In the genomic region with DNA sequence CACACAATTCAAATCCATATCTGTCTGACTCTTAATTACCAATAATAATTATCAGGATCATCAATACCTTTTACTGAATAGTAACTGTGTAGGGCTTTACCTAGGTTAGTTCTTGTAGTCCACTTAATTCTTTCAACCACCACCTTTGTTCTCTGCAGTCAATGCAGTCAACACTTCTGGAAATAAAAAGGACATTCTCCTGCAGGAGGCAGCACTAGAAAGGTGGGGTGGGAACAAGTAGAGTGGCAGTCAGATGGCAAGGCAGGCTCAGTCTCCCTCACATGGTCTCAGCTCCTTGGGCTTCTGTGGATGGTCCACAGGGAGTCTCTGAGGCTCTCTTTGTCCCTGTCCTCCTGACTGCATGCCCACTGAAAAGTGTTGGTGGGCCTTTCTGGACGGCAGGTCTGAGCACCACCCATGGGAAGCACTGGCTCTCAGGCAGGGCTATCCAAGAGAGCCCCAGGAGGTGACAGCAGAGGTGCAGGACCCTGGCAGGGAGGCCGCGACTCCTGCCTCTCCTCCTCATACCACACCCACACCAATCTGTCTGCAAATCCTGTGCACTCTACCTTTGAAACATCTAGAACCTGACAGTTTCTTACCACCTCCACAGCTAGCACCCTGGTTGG, we compare ENCODE assay signal across 18 cellular contexts.
A peak's percentile ranks its signal among the peaks of the same experiment; 100 is the strongest.
DNase-seq lines count a peak whose midpoint lies in the region; ATAC-seq and TF ChIP-seq lines count a peak whose summit lies in the region.
"Had no signal": no experiment of that assay in that cellular context is flagged by ENCODE, and none has a peak within 500 bp of the region (broad histone marks: within the 10 kb centered on the region; RNA-seq: fewer than 3 reads in every experiment).

No MANE protein-coding gene starts in this region.

- no peak overlapping the region for H3K4me3 ChIP-seq in mucosa of descending colon

- H3K27ac Mint-ChIP-seq in type B pancreatic cell: no peak overlapping the region

- TF ChIP-seq CTCF in mucosa of descending colon (IDR thresholded peaks at IDR 0.05) (no peak), type B pancreatic cell (conservative IDR thresholded peaks at IDR 0.05) (no peak)

- H3K27me3 Mint-ChIP-seq in type B pancreatic cell: peaks cover 30% of the 10 kb centered on the region

- intact Hi-C loops in mucosa of descending colon (cut with DNase I, micrococcal nuclease): no loop called here

- H3K4me3 Mint-ChIP-seq in type B pancreatic cell: no peak overlapping the region
- H3K4me3 Mint-ChIP-seq: CD4-positive, alpha-beta memory T cell had no signal

- peaks cover 6% of the 10 kb centered on the region for H3K9me3 Mint-ChIP-seq in type B pancreatic cell

- H3K36me3 ChIP-seq in mucosa of descending colon (ENCODE audit: low read depth): no peaks in the 10 kb centered on the region

- H3K36me3 Mint-ChIP-seq in type B pancreatic cell: peaks cover 4% of the 10 kb centered on the region
- H3K36me3 Mint-ChIP-seq: CD4-positive, alpha-beta memory T cell had no signal

- peaks cover 30% of the 10 kb centered on the region for H3K4me1 Mint-ChIP-seq in type B pancreatic cell (ENCODE audit: unreplicated experiment)
- H3K4me1 Mint-ChIP-seq: CD4-positive, alpha-beta memory T cell had no signal

- ATAC-seq in mucosa of descending colon (peak; percentile 43), GM21381 (IDR thresholded peaks at IDR 0.05; ENCODE audit: unreplicated experiment) (no peak)

- H3K4me1 ChIP-seq in mucosa of descending colon (ENCODE audit: low read depth): no peaks in the 10 kb centered on the region

- DNase-seq in activated CD8-positive, alpha-beta memory T cell treated with anti-CD3 and anti-CD28 coated beads, Interleukin-2, amount 50 U/mL, for 48 hours: peak; percentile 25
- DNase-seq in activated CD8-positive, alpha-beta memory T cell treated with anti-CD3 and anti-CD28 coated beads for 24 hours: no peak
- DNase-seq in ecto neural progenitor cell (ENCODE audit: low spot score) (peak; percentile 23), mucosa of descending colon (peak in 1 of 3 donors; percentile 40), type B pancreatic cell (ENCODE audit: extremely low spot score, unreplicated experiment) (peak; percentile 43)
- no peak for DNase-seq in activated naive CD4-positive, alpha-beta T cell treated with anti-CD3 and anti-CD28 coated beads, Interleukin-2, amount 50 U/mL, for 16 hours
- no peak for DNase-seq in stimulated activated CD4-positive, alpha-beta T cell treated with anti-CD3 and anti-CD28 coated beads, Interleukin-12 subunit alpha, Interleukin-12 subunit beta, amount 100 ng/mL, for 4 hours
- DNase-seq: 8988T; CD4-positive, alpha-beta memory T cell; DMS79; NCI-H1105 treated with DMSO at 0.1 percent for 48 hours; NCI-H1694 treated with DMSO at 0.1 percent for 48 hours; NCI-H2107; NCI-H226; NCI-H526 treated with DMSO at 0.1 percent for 48 hours; NK-92 treated with Interleukin-12 subunit alpha and Interleukin-12 subunit beta, amount 100 ng/mL, for 24 hours; SHP77 treated with DMSO at 0.1 percent for 48 hours had no signal

- no peaks in the 10 kb centered on the region for H3K9me3 ChIP-seq in mucosa of descending colon

Comparison
In these comparisons a context has a peak if more than half of its experiments do, and no peak if none do; other contexts are left out.
1. DNase-seq: peak in activated CD8-positive, alpha-beta memory T cell treated with anti-CD3 and anti-CD28 coated beads, Interleukin-2, amount 50 U/mL, for 48 hours (single experiment), ecto neural progenitor cell (single experiment) and type B pancreatic cell (single experiment); none in activated CD8-positive, alpha-beta memory T cell treated with anti-CD3 and anti-CD28 coated beads for 24 hours (single experiment), activated naive CD4-positive, alpha-beta T cell treated with anti-CD3 and anti-CD28 coated beads, Interleukin-2, amount 50 U/mL, for 16 hours (single experiment) and stimulated activated CD4-positive, alpha-beta T cell treated with anti-CD3 and anti-CD28 coated beads, Interleukin-12 subunit alpha, Interleukin-12 subunit beta, amount 100 ng/mL, for 4 hours (single experiment).